In the genomic region with DNA sequence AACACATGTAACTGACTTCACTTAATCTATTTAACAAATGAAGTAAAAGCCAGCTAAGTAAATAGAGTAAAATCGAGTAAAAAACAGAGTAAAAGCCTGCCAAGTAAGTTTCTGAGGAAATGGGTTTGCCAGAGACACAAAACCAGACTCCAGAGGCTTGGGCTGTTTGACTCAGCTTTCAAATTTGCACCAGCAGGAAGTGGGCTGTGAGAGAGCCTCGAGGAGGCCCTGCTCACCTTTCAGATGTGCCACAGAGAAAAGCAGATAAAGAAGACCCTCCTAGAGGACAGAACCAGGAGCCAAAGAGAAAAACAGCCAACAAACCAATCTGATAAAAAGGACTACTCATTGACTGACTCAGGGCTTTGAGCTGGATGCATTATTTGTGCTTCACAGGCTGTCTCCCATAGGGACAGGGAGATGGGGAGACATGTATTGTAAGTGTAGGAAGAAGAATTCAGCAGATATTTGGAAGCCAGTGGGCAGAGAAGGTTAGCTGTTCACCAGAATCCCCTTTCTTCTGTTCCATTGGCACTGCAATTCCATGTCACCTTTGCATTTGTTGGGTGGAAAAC, we compare ENCODE assay signal across 9 cellular contexts. TPM values are rescaled to one million over a fixed set of nuclear protein-coding genes. Genes with fewer than 3 reads are reported as not detected.
A peak's percentile ranks its signal among the peaks of the same experiment; 100 is the strongest.
DNase-seq lines count a peak whose midpoint lies in the region; ATAC-seq, FAIRE-seq and TF ChIP-seq lines count a peak whose summit lies in the region.
"Had no signal": no experiment of that assay in that cellular context is flagged by ENCODE, and none has a peak within 500 bp of the region (broad histone marks: within the 10 kb centered on the region; RNA-seq: fewer than 3 reads in every experiment).

No MANE protein-coding gene starts in this region.

- H3K4me1 ChIP-seq in fibroblast of lung (ENCODE audit: control insufficient read depth, extremely low read depth, insufficient read depth, low read length) (no peaks in the 10 kb centered on the region), BE2C (no peaks in the 10 kb centered on the region; the same call in 1 of the 2 replicates)

- no peak overlapping the region for H3K4me2 ChIP-seq in fibroblast of lung (ENCODE audit: extremely low read depth, insufficient read depth, low read length)

- no peak for TF ChIP-seq POLR2A in GM12891 (IDR thresholded peaks at IDR 0.05; ENCODE audit: low read depth, low read length)

- FAIRE-seq in GM12891 (lab: Jason Lieb, UNC), result no peak

- H3K4me3 ChIP-seq in fibroblast of lung (replicated peaks in 1 of 4; ENCODE audit: control extremely low read depth in 1 of 4, insufficient read depth in 1 of 4, low read depth in 3 of 4, low read length in 4 of 4) (no peak overlapping the region), BE2C (ENCODE audit: low read depth, low read length) (no peak overlapping the region)

- H3K79me2 ChIP-seq in fibroblast of lung (ENCODE audit: control insufficient read depth, insufficient read depth, low read length), result no peaks in the 10 kb centered on the region

- no peak for TF ChIP-seq CTCF in fibroblast of lung (conservative IDR thresholded peaks at IDR 0.05 in 1 of 2, IDR thresholded peaks at IDR 0.05 in 1 of 2; ENCODE audit: low read depth in 1 of 2, low read length in 2 of 2)
- no peak for TF ChIP-seq CTCF in BE2C (IDR thresholded peaks at IDR 0.05; ENCODE audit: low read depth, low read length)

- peak; percentile 96 for ATAC-seq in GM21528 (IDR thresholded peaks at IDR 0.05; ENCODE audit: low FRiP score, unreplicated experiment)

- H3K27me3 ChIP-seq in fibroblast of lung (ENCODE audit: control insufficient read depth, insufficient read depth, low read length), result no peaks in the 10 kb centered on the region
- no peaks in the 10 kb centered on the region for H3K27me3 ChIP-seq in BE2C

- no peak for DNase-seq in GM12891 (ENCODE audit: insufficient read length, low spot score)
- DNase-seq in fibroblast of lung (ENCODE audit: low read depth in 2 of 2), result peak; percentile 19 to 88
- DNase-seq in DMS79 (lab: John Stamatoyannopoulos, UW), result no peak
- no peak for DNase-seq in BE2C
- DNase-seq in substantia nigra (lab: John Stamatoyannopoulos, UW), result no peak
- no peak for DNase-seq in T-helper 9 cell

- no peak overlapping the region for H3K9ac ChIP-seq in fibroblast of lung (ENCODE audit: insufficient read depth, low read length)

- H3K9me3 ChIP-seq in KOPT-K1 (ENCODE audit: insufficient read depth, low read length, poor library complexity, severe bottlenecking) (no peaks in the 10 kb centered on the region), fibroblast of lung (ENCODE audit: control insufficient read depth, insufficient read depth, low read depth, low read length) (no peaks in the 10 kb centered on the region), BE2C (no peaks in the 10 kb centered on the region)

- H3K27ac ChIP-seq in KOPT-K1 (ENCODE audit: low read depth, low read length, poor library complexity, severe bottlenecking), result peak overlapping the region; percentile 66
- H3K27ac ChIP-seq in fibroblast of lung (ENCODE audit: insufficient read depth, low read length), result no peak overlapping the region
- no peak overlapping the region for H3K27ac ChIP-seq in substantia nigra (ENCODE audit: low read depth, low read length, poor library complexity, severe bottlenecking)

- H2AFZ ChIP-seq in fibroblast of lung (ENCODE audit: low read length), result peak overlapping the region; percentile 27

- H3K36me3 ChIP-seq in KOPT-K1 (ENCODE audit: insufficient read depth, low read length) (peaks cover 71% of the 10 kb centered on the region), fibroblast of lung (ENCODE audit: control insufficient read depth, insufficient read depth, low read length) (no peaks in the 10 kb centered on the region), BE2C (no peaks in the 10 kb centered on the region)

- H4K20me1 ChIP-seq in fibroblast of lung (ENCODE audit: control insufficient read depth, extremely low read depth, insufficient read depth, low read length), result no peaks in the 10 kb centered on the region

TF ChIP-seq in GM12891, 5 proteins besides CTCF, POLR2A, EP300 and RAD21:
- TF ChIP-seq TAF1 (IDR thresholded peaks at IDR 0.05; ENCODE audit: low read depth, low read length), result no peak
- TF ChIP-seq SPI1 (IDR thresholded peaks at IDR 0.05; ENCODE audit: low read depth, low read length), result peak; percentile 52
- TF ChIP-seq PAX5 (IDR thresholded peaks at IDR 0.05; ENCODE audit: insufficient read depth, low read length, severe bottlenecking), result no peak
TF ChIP-seq in GM12891: peak in this region for 1.

RNA-seq across cellular contexts. Expression of a gene that starts 14.4 kb away (rescaled TPM):
- polyA plus RNA-seq in GM12891 (2012; ENCODE audit: low read depth, missing spikeins), result 5.8 TPM
- total RNA-seq in fibroblast of lung, result 6.2 and 7.6 TPM in 2 replicates
- polyA plus RNA-seq in fibroblast of lung, result 13.4 and 14.2 TPM in 2 replicates
- 8.5 and 9.1 TPM in 2 replicates for polyA plus RNA-seq in fibroblast of lung (2012)
- polyA minus RNA-seq in fibroblast of lung (ENCODE audit: low replicate concordance), result 0.43 and 0.56 TPM in 2 replicates
- polyA plus RNA-seq in BE2C (2012; ENCODE audit: insufficient read depth, insufficient read length, low read depth), result 9.6 TPM

RNA-seq across cellular contexts. Expression of a gene that starts 20.8 kb away (rescaled TPM):
- polyA plus RNA-seq in GM12891 (2012; ENCODE audit: low read depth, missing spikeins), result 1.1 TPM
- 1.0 and 1.2 TPM in 2 replicates for total RNA-seq in fibroblast of lung
- 0.42 and 0.68 TPM in 2 replicates for polyA plus RNA-seq in fibroblast of lung
- polyA plus RNA-seq in fibroblast of lung (2012), result 0.51 and 0.56 TPM in 2 replicates
- polyA minus RNA-seq in fibroblast of lung (ENCODE audit: low replicate concordance), result not detected in 2 replicates
- 2.2 TPM for polyA plus RNA-seq in BE2C (2012; ENCODE audit: insufficient read depth, insufficient read length, low read depth)

RNA-seq across cellular contexts. Expression of a gene that starts 37.7 kb away (rescaled TPM):
- polyA plus RNA-seq in GM12891 (2012; ENCODE audit: low read depth, missing spikeins), result not detected
- under 0.01 TPM in 2 replicates for total RNA-seq in fibroblast of lung
- 0.03 TPM in 1 of 2 replicates, not detected in the other for polyA plus RNA-seq in fibroblast of lung
- polyA plus RNA-seq in fibroblast of lung (2012), result not detected in 2 replicates
- not detected in 2 replicates for polyA minus RNA-seq in fibroblast of lung (ENCODE audit: low replicate concordance)
- not detected for polyA plus RNA-seq in BE2C (2012; ENCODE audit: insufficient read depth, insufficient read length, low read depth)
- total RNA-seq: H4 had no signal

Comparison
In these comparisons a context has a peak if more than half of its experiments do, and no peak if none do; other contexts are left out.
1. DNase-seq: peak in fibroblast of lung (2 of 2); none in GM12891 (single experiment), DMS79 (single experiment), BE2C (single experiment), substantia nigra (0 of 49) and T-helper 9 cell (single experiment).